ENCODE assay signal across 8 cellular contexts in the genomic region with DNA sequence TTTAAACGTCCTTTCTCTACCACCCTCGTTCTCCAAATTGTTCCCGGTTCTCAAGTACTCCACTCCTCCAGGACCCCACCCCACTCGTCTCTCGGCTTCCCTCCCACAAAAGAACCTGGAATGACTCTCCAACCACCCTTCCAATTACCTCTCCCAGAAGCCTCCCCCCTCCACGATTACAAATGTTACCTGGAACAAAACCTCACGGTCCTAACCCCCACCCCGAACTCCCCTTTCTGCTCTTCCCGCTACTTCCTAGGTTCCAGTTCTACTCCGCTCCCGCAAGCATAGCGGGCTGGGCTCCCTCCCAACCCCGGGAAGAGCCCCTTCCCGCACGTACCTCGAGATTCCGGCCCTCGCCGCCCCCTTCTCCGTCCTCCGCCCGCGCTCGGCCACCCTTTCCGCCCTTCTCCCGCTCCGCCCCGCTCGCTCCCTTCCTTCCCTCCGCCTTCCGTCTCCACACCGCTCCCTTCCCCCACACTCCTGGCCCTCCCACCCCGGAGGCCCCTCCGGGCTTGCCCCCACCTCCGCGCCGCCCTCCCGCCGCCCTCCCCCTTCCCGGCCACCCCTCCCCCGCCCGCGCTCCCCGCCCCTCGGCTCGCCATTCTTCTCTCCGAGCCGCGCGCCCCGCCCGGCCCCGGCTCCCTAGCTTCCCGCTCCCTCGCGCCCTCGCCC. TPM values are rescaled to one million over a fixed set of nuclear protein-coding genes. Genes with fewer than 3 reads are reported as not detected.
DNase-seq lines count a peak whose midpoint lies in the region; ATAC-seq, FAIRE-seq and TF ChIP-seq lines count a peak whose summit lies in the region.

No MANE protein-coding gene starts in this region.

- H3K4me3 Mint-ChIP-seq in Calu3 (ENCODE audit: low read depth, unreplicated experiment) (peak overlapping the region; percentile 93), glutamatergic neuron (ENCODE audit: unreplicated experiment) (peak overlapping the region; percentile 91)
- H3K4me3 Mint-ChIP-seq in activated naive CD4-positive, alpha-beta T cell treated with anti-CD3 and anti-CD28 coated beads, Interleukin-2, amount 50 U/mL, for 24 hours = peak overlapping the region; percentile 90

- H3K27ac ChIP-seq in pancreas (peak overlapping the region; percentile 31 to 84 (median 76)), thyroid gland (peak overlapping the region; percentile 81 to 92 (median 91))

- CTCF ChIA-PET in Calu3 (lab: Charles Lee) = interaction anchor here (0.6 to 1.1 kb wide), 3 partner anchors 19 to 285 kb away, joined by 5 to 7 read pairs (median 7); no protein-coding TSS in a partner anchor

- H3K4me1 ChIP-seq in pancreas = peaks cover 7 to 22% (median 15%) of the 10 kb centered on the region in 3 donors
- peaks cover 9 to 16% of the 10 kb centered on the region in 2 donors for H3K4me1 ChIP-seq in thyroid gland

- TF ChIP-seq CTCF in Calu3 (IDR thresholded peaks at IDR 0.05; ENCODE audit: unreplicated experiment) (no peak), glutamatergic neuron (IDR thresholded peaks at IDR 0.05; ENCODE audit: partially characterized antibody, unreplicated experiment) (no peak), pancreas (IDR thresholded peaks at IDR 0.05) (no peak), thyroid gland (IDR thresholded peaks at IDR 0.05) (no peak)

- DNase-seq in Calu3 = peak; percentile 95
- DNase-seq in Jurkat, Clone E6-1 (ENCODE audit: low read depth, low spot score) = peak; percentile 72
- peak; percentile 79 for DNase-seq in SK-MEL-5 (ENCODE audit: low read depth, low spot score)
- DNase-seq in glutamatergic neuron = peak; percentile 92
- peak; percentile 70 to 86 (median 84) for DNase-seq in pancreas
- peak; percentile 83 to 85 for DNase-seq in thyroid gland

- H3K27me3 ChIP-seq in pancreas (no peaks in the 10 kb centered on the region), thyroid gland (no peaks in the 10 kb centered on the region)

- BruUV-seq in Calu3 (replicated peaks; lab: Mats Ljungman, UMichigan) = no TSS peak

- H3K9me3 Mint-ChIP-seq in Calu3 (ENCODE audit: low read depth, unreplicated experiment) = no peaks in the 10 kb centered on the region
- no peaks in the 10 kb centered on the region for H3K9me3 Mint-ChIP-seq in activated naive CD4-positive, alpha-beta T cell treated with anti-CD3 and anti-CD28 coated beads, Interleukin-2, amount 50 U/mL, for 24 hours
- H3K9me3 Mint-ChIP-seq in glutamatergic neuron (ENCODE audit: unreplicated experiment) = peaks cover 5% of the 10 kb centered on the region

- no peak for FAIRE-seq in pancreas (lab: Jason Lieb, UNC)

- peaks cover 73% of the 10 kb centered on the region for H3K36me3 Mint-ChIP-seq in Calu3 (ENCODE audit: insufficient read depth, unreplicated experiment)
- peaks cover 11% of the 10 kb centered on the region for H3K36me3 Mint-ChIP-seq in activated naive CD4-positive, alpha-beta T cell treated with anti-CD3 and anti-CD28 coated beads, Interleukin-2, amount 50 U/mL, for 24 hours
- no peaks in the 10 kb centered on the region for H3K36me3 Mint-ChIP-seq in glutamatergic neuron (ENCODE audit: unreplicated experiment)

- H3K36me3 ChIP-seq in pancreas = no peaks in the 10 kb centered on the region
- peaks cover 0 to 3% of the 10 kb centered on the region in 2 donors for H3K36me3 ChIP-seq in thyroid gland

- peak overlapping the region; percentile 98 for H3K4me3 ChIP-seq in Jurkat, Clone E6-1 (ENCODE audit: low read length)
- H3K4me3 ChIP-seq in pancreas (peak overlapping the region; percentile 55 to 84 (median 74)), thyroid gland (replicated peaks in 1 of 3) (peak overlapping the region; percentile 84 to 95 (median 93))

- H3K27ac Mint-ChIP-seq in Calu3 (ENCODE audit: unreplicated experiment) = peak overlapping the region; percentile 93
- peak overlapping the region; percentile 95 for H3K27ac Mint-ChIP-seq in activated naive CD4-positive, alpha-beta T cell treated with anti-CD3 and anti-CD28 coated beads, Interleukin-2, amount 50 U/mL, for 24 hours
- peak overlapping the region; percentile 90 for H3K27ac Mint-ChIP-seq in glutamatergic neuron (ENCODE audit: unreplicated experiment)

- TF ChIP-seq POLR2A in thyroid gland (IDR thresholded peaks at IDR 0.05) = no peak

- H3K27me3 Mint-ChIP-seq in Calu3 (ENCODE audit: unreplicated experiment) (no peaks in the 10 kb centered on the region), glutamatergic neuron (ENCODE audit: unreplicated experiment) (peaks cover 6% of the 10 kb centered on the region)
- no peaks in the 10 kb centered on the region for H3K27me3 Mint-ChIP-seq in activated naive CD4-positive, alpha-beta T cell treated with anti-CD3 and anti-CD28 coated beads, Interleukin-2, amount 50 U/mL, for 24 hours

- intact Hi-C loops in Calu3 (cut with micrococcal nuclease; ENCODE audit: unreplicated experiment) (no loop called here), pancreas (cut with DNase I) (no loop called here), thyroid gland (cut with DNase I) (no loop called here)

- H3K9me3 ChIP-seq in pancreas = no peaks in the 10 kb centered on the region
- no peaks in the 10 kb centered on the region for H3K9me3 ChIP-seq in thyroid gland

- 1% methylated on average over 40 to 57 of the region's 57 CpGs for WGBS in pancreas, 2 donors
- 1% methylated on average over 38 to 43 of the region's 57 CpGs for WGBS in thyroid gland, 2 donors

- peaks cover 33% of the 10 kb centered on the region for H3K4me1 Mint-ChIP-seq in Calu3 (ENCODE audit: low read depth, unreplicated experiment)
- H3K4me1 Mint-ChIP-seq in activated naive CD4-positive, alpha-beta T cell treated with anti-CD3 and anti-CD28 coated beads, Interleukin-2, amount 50 U/mL, for 24 hours = peaks cover 50% of the 10 kb centered on the region
- peaks cover 18% of the 10 kb centered on the region for H3K4me1 Mint-ChIP-seq in glutamatergic neuron (ENCODE audit: low read depth, unreplicated experiment)

- in situ Hi-C loops in SK-MEL-5 (cut with HindIII; ENCODE audit: low pct_unique_long_range_greater_than_20kb, low sequenced_read_pairs) = no loop called here

- ATAC-seq in GM21529 (IDR thresholded peaks at IDR 0.05; ENCODE audit: unreplicated experiment) (peak; percentile 42), pancreas (peak; percentile 62 to 83 (median 76))

RNA-seq across cellular contexts. Expression of gene CHTF8, which starts 0.5 kb away (rescaled TPM):
- total RNA-seq in Calu3 (2022) (131 and 146 TPM in 2 replicates), glutamatergic neuron (ENCODE audit: unreplicated experiment) (116 TPM), pancreas (10 to 100 TPM; 32.9 to 74.5 (median 43.7) TPM), thyroid gland (100 to 1,000 TPM in 3 of 4 donors, 10 to 100 TPM in 1; 95.8 to 124 (median 104) TPM)
- polyA plus RNA-seq in Jurkat, Clone E6-1 (2012; ENCODE audit: insufficient read depth, insufficient read length) = 148 TPM
- total RNA-seq in SK-MEL-5 (2014; rRNA removed; shearing (Covaris generic)) = 70.5 and 80.5 TPM in 2 replicates
- polyA plus RNA-seq in SK-MEL-5 (2015; cell fraction: cytosol; rRNA removed) = 151 and 172 TPM in 2 replicates
- 80.6 and 103 TPM in 2 replicates for polyA plus RNA-seq in SK-MEL-5 (2015; cell fraction: nucleus; rRNA removed)
- polyA plus RNA-seq in pancreas = 10 to 100 TPM; 21.7 to 40.3 TPM

RNA-seq across cellular contexts. Expression of gene UTP4, which starts 0.6 kb away (rescaled TPM):
- total RNA-seq in Calu3 (2022) (113 and 116 TPM in 2 replicates), glutamatergic neuron (ENCODE audit: unreplicated experiment) (70.7 TPM), pancreas (10 to 100 TPM; 21.2 to 29.0 (median 23.1) TPM), thyroid gland (10 to 100 TPM; 22.4 to 33.1 (median 24.1) TPM)
- polyA plus RNA-seq in Jurkat, Clone E6-1 (2012; ENCODE audit: insufficient read depth, insufficient read length) = 159 TPM
- 24.7 and 26.6 TPM in 2 replicates for total RNA-seq in SK-MEL-5 (2014; rRNA removed; shearing (Covaris generic))
- polyA plus RNA-seq in SK-MEL-5 (2015; cell fraction: cytosol; rRNA removed) = 54.4 and 56.5 TPM in 2 replicates
- polyA plus RNA-seq in SK-MEL-5 (2015; cell fraction: nucleus; rRNA removed) = 72.5 and 91.4 TPM in 2 replicates
- 10 to 100 TPM; 11.6 to 19.1 TPM for polyA plus RNA-seq in pancreas

RNA-seq across cellular contexts. Expression of gene HAS3, which starts 26.4 kb away (rescaled TPM):
- 29.8 and 33.2 TPM in 2 replicates for total RNA-seq in Calu3 (2022)
- polyA plus RNA-seq in Jurkat, Clone E6-1 (2012; ENCODE audit: insufficient read depth, insufficient read length) = 1.8 TPM
- total RNA-seq in SK-MEL-5 (2014; rRNA removed; shearing (Covaris generic)) = 0.05 and 0.32 TPM in 2 replicates
- polyA plus RNA-seq in SK-MEL-5 (2015; cell fraction: cytosol; rRNA removed) = 0.38 and 0.63 TPM in 2 replicates
- 3.2 and 5.7 TPM in 2 replicates for polyA plus RNA-seq in SK-MEL-5 (2015; cell fraction: nucleus; rRNA removed)
- total RNA-seq in glutamatergic neuron (ENCODE audit: unreplicated experiment) = 0.42 TPM
- 1 to 10 TPM in 3 of 6 donors, under 1 TPM in 3; 0.69 to 3.9 (median 1.0) TPM for total RNA-seq in pancreas
- polyA plus RNA-seq in pancreas = 1 to 10 TPM in 1 of 2 donors, under 1 TPM in 1; 0.87 to 1.3 TPM
- 1 to 10 TPM; 3.5 to 9.1 (median 7.5) TPM for total RNA-seq in thyroid gland

RNA-seq across cellular contexts. Expression of gene SNTB2, which starts 55.1 kb away (rescaled TPM):
- 27.5 and 29.3 TPM in 2 replicates for total RNA-seq in Calu3 (2022)
- 3.3 TPM for polyA plus RNA-seq in Jurkat, Clone E6-1 (2012; ENCODE audit: insufficient read depth, insufficient read length)
- total RNA-seq in SK-MEL-5 (2014; rRNA removed; shearing (Covaris generic)) = 9.1 and 9.7 TPM in 2 replicates
- 8.7 and 17.8 TPM in 2 replicates for polyA plus RNA-seq in SK-MEL-5 (2015; cell fraction: cytosol; rRNA removed)
- 21.6 and 23.7 TPM in 2 replicates for polyA plus RNA-seq in SK-MEL-5 (2015; cell fraction: nucleus; rRNA removed)
- total RNA-seq in glutamatergic neuron (ENCODE audit: unreplicated experiment) = 26.8 TPM
- total RNA-seq in pancreas = 10 to 100 TPM in 4 of 6 donors, 1 to 10 TPM in 2; 7.4 to 18.2 (median 12.7) TPM
- polyA plus RNA-seq in pancreas = 1 to 10 TPM; 2.7 to 3.1 TPM
- total RNA-seq in thyroid gland = 10 to 100 TPM; 58.0 to 99.5 (median 96.7) TPM

Comparison
In these comparisons a context has a peak if more than half of its experiments do, and no peak if none do; other contexts are left out.
1. Peak in every context shown above with its lines: DNase-seq, ATAC-seq, H3K4me3 ChIP-seq and H3K27ac ChIP-seq.